Comparison of ENCODE assay signal across 8 cellular contexts in genomic region chr3:51389423-51390183, GRCh38. TPM values are rescaled to one million over a fixed set of nuclear protein-coding genes. Genes with fewer than 3 reads are reported as not detected.
A peak's percentile ranks its signal among the peaks of the same experiment; 100 is the strongest.
DNase-seq lines count a peak whose midpoint lies in the region; TF ChIP-seq lines count a peak whose summit lies in the region.

No MANE protein-coding gene starts in this region.

- H3K79me2 ChIP-seq in osteoblast (ENCODE audit: insufficient read depth, low read length) = peaks cover 69% of the 10 kb centered on the region

- H3K4me1 ChIP-seq in osteoblast (ENCODE audit: insufficient read depth, low read length) = peaks cover 49% of the 10 kb centered on the region

- H3K36me3 Mint-ChIP-seq in activated T-helper 2 cell treated with anti-CD3 and anti-CD28 coated beads, Interferon-gamma antibody, Interleukin-2, Interleukin-4, amounts not matched to agents 10 μg/mL and 5 μg/mL and 100 μg/mL, durations not matched to agents 14 hours and 24 hours and 36 hours (ENCODE audit: low read depth) = peaks cover 70% of the 10 kb centered on the region

- H3K36me3 ChIP-seq in osteoblast (ENCODE audit: insufficient read depth, low read length) = peaks cover 62% of the 10 kb centered on the region

- no peaks in the 10 kb centered on the region for H3K27me3 ChIP-seq in osteoblast (ENCODE audit: insufficient read depth, low read length)

- intact Hi-C loops in activated T-helper 2 cell treated with anti-CD3 and anti-CD28 coated beads, Interferon-gamma antibody, Interleukin-2, Interleukin-4, amounts not matched to agents 10 μg/mL and 5 μg/mL and 100 μg/mL, durations not matched to agents 14 hours and 24 hours and 36 hours (cut with micrococcal nuclease) = loop anchor here (2.0 to 10.0 kb wide), 3 partner anchors 281 to 1035 kb away; partner anchors contain the start of genes CYB561D2, NPRL2, TEX264 and TMEM115

- peak overlapping the region; percentile 38 for H3K27ac Mint-ChIP-seq in activated T-helper 2 cell treated with anti-CD3 and anti-CD28 coated beads, Interferon-gamma antibody, Interleukin-2, Interleukin-4, amounts not matched to agents 10 μg/mL and 5 μg/mL and 100 μg/mL, durations not matched to agents 14 hours and 24 hours and 36 hours

- peaks cover 52% of the 10 kb centered on the region for H3K4me1 Mint-ChIP-seq in activated T-helper 2 cell treated with anti-CD3 and anti-CD28 coated beads, Interferon-gamma antibody, Interleukin-2, Interleukin-4, amounts not matched to agents 10 μg/mL and 5 μg/mL and 100 μg/mL, durations not matched to agents 14 hours and 24 hours and 36 hours (ENCODE audit: low read depth)

- no peak overlapping the region for H2AFZ ChIP-seq in osteoblast (ENCODE audit: low read length)

- H3K4me2 ChIP-seq in osteoblast (ENCODE audit: insufficient read depth, low read length) = no peak overlapping the region

- DNase-seq in NCI-H345 (lab: John Stamatoyannopoulos, UW) (peak; percentile 30), NCI-H345 treated with DMSO at 0.1 percent for 48 hours (lab: John Stamatoyannopoulos, UW; ENCODE audit: unreplicated experiment) (no peak), NCI-H526 (lab: John Stamatoyannopoulos, UW) (peak; percentile 39 to 77), fibroblast of the conjunctiva (ENCODE audit: low read depth) (peak; percentile 27), osteoblast (ENCODE audit: insufficient read length, low spot score, missing footprints) (peak; percentile 91), NCI-H1694 treated with DMSO at 0.1 percent for 48 hours (lab: John Stamatoyannopoulos, UW) (no peak), cortex of kidney (lab: John Stamatoyannopoulos, UW) (no peak)
- DNase-seq in activated T-helper 2 cell treated with anti-CD3 and anti-CD28 coated beads, Interferon-gamma antibody, Interleukin-2, Interleukin-4, amounts not matched to agents 10 μg/mL and 5 μg/mL and 100 μg/mL, durations not matched to agents 14 hours and 24 hours and 36 hours (ENCODE audit: low spot score) = peak; percentile 43

- no peak overlapping the region for H3K27ac ChIP-seq in osteoblast (ENCODE audit: low read depth, low read length)

- TF ChIP-seq CTCF in osteoblast (IDR thresholded peaks at IDR 0.05; ENCODE audit: extremely low read depth, low read depth, low read length) = peak; percentile 74

- no peaks in the 10 kb centered on the region for H3K9me3 ChIP-seq in osteoblast (ENCODE audit: low read depth, low read length)

- peaks cover 62% of the 10 kb centered on the region for H4K20me1 ChIP-seq in osteoblast (ENCODE audit: insufficient read depth, low read length)

- H3K4me3 ChIP-seq in osteoblast (ENCODE audit: insufficient read depth, low read length) = no peak overlapping the region

- no peaks in the 10 kb centered on the region for H3K27me3 Mint-ChIP-seq in activated T-helper 2 cell treated with anti-CD3 and anti-CD28 coated beads, Interferon-gamma antibody, Interleukin-2, Interleukin-4, amounts not matched to agents 10 μg/mL and 5 μg/mL and 100 μg/mL, durations not matched to agents 14 hours and 24 hours and 36 hours (ENCODE audit: low read depth)

- H3K9me3 Mint-ChIP-seq in activated T-helper 2 cell treated with anti-CD3 and anti-CD28 coated beads, Interferon-gamma antibody, Interleukin-2, Interleukin-4, amounts not matched to agents 10 μg/mL and 5 μg/mL and 100 μg/mL, durations not matched to agents 14 hours and 24 hours and 36 hours = no peaks in the 10 kb centered on the region

- peak overlapping the region; percentile 18 for H3K4me3 Mint-ChIP-seq in activated T-helper 2 cell treated with anti-CD3 and anti-CD28 coated beads, Interferon-gamma antibody, Interleukin-2, Interleukin-4, amounts not matched to agents 10 μg/mL and 5 μg/mL and 100 μg/mL, durations not matched to agents 14 hours and 24 hours and 36 hours (ENCODE audit: low read depth)

RNA-seq across cellular contexts. Expression of gene RBM15B, which starts 1.5 kb away (rescaled TPM):
- 36.1 and 37.4 TPM in 2 replicates for total RNA-seq in activated T-helper 2 cell treated with anti-CD3 and anti-CD28 coated beads, Interferon-gamma antibody, Interleukin-2, Interleukin-4, amounts not matched to agents 10 μg/mL and 5 μg/mL and 100 μg/mL, durations not matched to agents 14 hours and 24 hours and 36 hours
- total RNA-seq in osteoblast = 42.4 and 48.9 TPM in 2 replicates

RNA-seq across cellular contexts. Expression of gene MANF, which starts 4.5 kb away (rescaled TPM):
- 235 and 238 TPM in 2 replicates for total RNA-seq in activated T-helper 2 cell treated with anti-CD3 and anti-CD28 coated beads, Interferon-gamma antibody, Interleukin-2, Interleukin-4, amounts not matched to agents 10 μg/mL and 5 μg/mL and 100 μg/mL, durations not matched to agents 14 hours and 24 hours and 36 hours
- 37.3 and 40.4 TPM in 2 replicates for total RNA-seq in osteoblast

Comparison
In these comparisons a context has a peak if more than half of its experiments do, and no peak if none do; other contexts are left out.
1. DNase-seq: peak in NCI-H345 (single experiment), NCI-H526 (2 of 2), activated T-helper 2 cell treated with anti-CD3 and anti-CD28 coated beads, Interferon-gamma antibody, Interleukin-2, Interleukin-4, amounts not matched to agents 10 μg/mL and 5 μg/mL and 100 μg/mL, durations not matched to agents 14 hours and 24 hours and 36 hours (single experiment), fibroblast of the conjunctiva (single experiment) and osteoblast (single experiment); none in NCI-H345 treated with DMSO at 0.1 percent for 48 hours (single experiment), NCI-H1694 treated with DMSO at 0.1 percent for 48 hours (single experiment) and cortex of kidney (single experiment).